13 cellular contexts compared by ENCODE assay signal in genomic region chr15:97520689-97521088, GRCh38.
"Had no signal": no experiment of that assay in that cellular context is flagged by ENCODE, and none has a peak within 500 bp of the region (broad histone marks: within the 10 kb centered on the region; RNA-seq: fewer than 3 reads in every experiment).

No MANE protein-coding gene starts in this region.

- DNase-seq: cortex of kidney; dorsolateral prefrontal cortex; effector CD8-positive, alpha-beta T cell; foreskin melanocyte; islet precursor cell; naive thymus-derived CD4-positive, alpha-beta T cell; retina; right lobe of liver; stimulated activated CD4-positive, alpha-beta T cell treated with anti-CD3 and anti-CD28 coated beads, Interleukin-2, amount 100 ng/mL, for 24 hours; stimulated activated CD4-positive, alpha-beta T cell treated with anti-CD3 and anti-CD28 coated beads, Interleukin-4, amount 100 ng/mL, for 4 hours; stimulated activated naive B cell treated with anti-CD40 and anti-IgM and Interleukin-4, amounts not matched to agents 10 μg/mL and 1 μg/mL and 100 μg/mL, for 72 hours; stimulated activated naive CD8-positive, alpha-beta T cell treated with anti-CD3 and anti-CD28 coated beads, Interleukin-15, amount 100 ng/mL, for 72 hours; transverse colon had no signal

- ATAC-seq: naive thymus-derived CD4-positive, alpha-beta T cell; right lobe of liver; stimulated activated naive B cell treated with anti-CD40 and anti-IgM and Interleukin-4, amounts not matched to agents 10 μg/mL and 1 μg/mL and 100 μg/mL, for 72 hours; stimulated activated naive CD8-positive, alpha-beta T cell treated with anti-CD3 and anti-CD28 coated beads, Interleukin-15, amount 100 ng/mL, for 72 hours had no signal
